In genomic region chr12:19205120-19205519, GRCh38 we compare ENCODE assay signal across 20 cellular contexts.
DNase-seq lines count a peak whose midpoint lies in the region; ATAC-seq and TF ChIP-seq lines count a peak whose summit lies in the region.
"Had no signal": no experiment of that assay in that cellular context is flagged by ENCODE, and none has a peak within 500 bp of the region (broad histone marks: within the 10 kb centered on the region; RNA-seq: fewer than 3 reads in every experiment).

No MANE protein-coding gene starts in this region.

- no peak overlapping the region for H3K4me3 Mint-ChIP-seq in HFFc6
- H3K4me3 Mint-ChIP-seq: activated CD4-positive, alpha-beta T cell treated with anti-CD3 and anti-CD28 coated beads, Interleukin-2, amount 10 ng/mL, durations not matched to agents 24 days and 14 days; T-helper 1 cell treated with Interleukin-12 subunit alpha and Interleukin-12 subunit beta and Interleukin-4 antibody, amounts not matched to agents 30 μg/mL and 1 μg/mL, for 36 hours had no signal

- H3K36me3 Mint-ChIP-seq in HFFc6 (ENCODE audit: low read depth): peaks cover 14% of the 10 kb centered on the region

- no peak for TF ChIP-seq CTCF in HFFc6 (IDR thresholded peaks at IDR 0.05)
- TF ChIP-seq CTCF in fibroblast of mammary gland (conservative IDR thresholded peaks at IDR 0.05; ENCODE audit: control insufficient read depth, insufficient read depth, low read depth, low read length): no peak

- H3K9me3 Mint-ChIP-seq in HFFc6: peaks cover 11% of the 10 kb centered on the region; the same call in 1 of the 2 replicates
- H3K9me3 Mint-ChIP-seq: activated CD4-positive, alpha-beta T cell treated with anti-CD3 and anti-CD28 coated beads, Interleukin-2, amount 10 ng/mL, durations not matched to agents 24 days and 14 days; T-helper 1 cell treated with Interleukin-12 subunit alpha and Interleukin-12 subunit beta and Interleukin-4 antibody, amounts not matched to agents 30 μg/mL and 1 μg/mL, for 36 hours had no signal

- peak overlapping the region; percentile 9; the same call in 1 of the 2 replicates for H3K27ac Mint-ChIP-seq in HFFc6
- H3K27ac Mint-ChIP-seq: activated CD4-positive, alpha-beta T cell treated with anti-CD3 and anti-CD28 coated beads, Interleukin-2, amount 10 ng/mL, durations not matched to agents 24 days and 14 days; T-helper 1 cell treated with Interleukin-12 subunit alpha and Interleukin-12 subunit beta and Interleukin-4 antibody, amounts not matched to agents 30 μg/mL and 1 μg/mL, for 36 hours had no signal

- H3K4me1 Mint-ChIP-seq in HFFc6 (ENCODE audit: low read depth): peaks cover 36% of the 10 kb centered on the region
- H3K4me1 Mint-ChIP-seq: activated CD4-positive, alpha-beta T cell treated with anti-CD3 and anti-CD28 coated beads, Interleukin-2, amount 10 ng/mL, durations not matched to agents 24 days and 14 days had no signal

- H3K4me3 ChIP-seq in fibroblast of mammary gland (ENCODE audit: control insufficient read depth, low read depth, low read length): peak overlapping the region; percentile 32
- H3K4me3 ChIP-seq: gastrocnemius medialis, lung had no signal

- ATAC-seq in GM18517 (IDR thresholded peaks at IDR 0.05; ENCODE audit: unreplicated experiment) (no peak), GM19328 (IDR thresholded peaks at IDR 0.05; ENCODE audit: unreplicated experiment) (no peak)
- ATAC-seq: gastrocnemius medialis; Panc1; stimulated activated naive CD8-positive, alpha-beta T cell treated with anti-CD3 and anti-CD28 coated beads, Interleukin-15, Interleukin-2, amounts not matched to agents 100 U/mL and 50 U/mL, for 24 hours had no signal

- DNase-seq in HFFc6 (no peak), NCI-H2227 (lab: John Stamatoyannopoulos, UW; ENCODE audit: unreplicated experiment) (peak; percentile 22), fibroblast of mammary gland (ENCODE audit: low read depth) (no peak), putamen (ENCODE audit: low spot score) (peak; percentile 38), NCI-H2196 treated with DMSO at 0.1 percent for 48 hours (lab: John Stamatoyannopoulos, UW; ENCODE audit: unreplicated experiment) (no peak), ecto neural progenitor cell (ENCODE audit: low spot score) (no peak)
- DNase-seq: activated CD4-positive, alpha-beta T cell treated with anti-CD3 and anti-CD28 coated beads, Interleukin-2, amount 10 ng/mL, durations not matched to agents 24 days and 14 days; DND-41; gastrocnemius medialis; Kasumi-1; NCI-H1048; NCI-H774; small intestine; stimulated activated naive CD8-positive, alpha-beta T cell treated with anti-CD3 and anti-CD28 coated beads, Interleukin-15, Interleukin-2, amounts not matched to agents 100 U/mL and 50 U/mL, for 24 hours; trophoblast cell had no signal

- no peaks in the 10 kb centered on the region for H3K27me3 Mint-ChIP-seq in HFFc6 (ENCODE audit: insufficient read depth)
- H3K27me3 Mint-ChIP-seq: activated CD4-positive, alpha-beta T cell treated with anti-CD3 and anti-CD28 coated beads, Interleukin-2, amount 10 ng/mL, durations not matched to agents 24 days and 14 days had no signal

Comparison
In these comparisons a context has a peak if more than half of its experiments do, and no peak if none do; other contexts are left out.
1. DNase-seq: peak in NCI-H2227 (single experiment) and putamen (single experiment); none in HFFc6 (single experiment), fibroblast of mammary gland (single experiment), NCI-H2196 treated with DMSO at 0.1 percent for 48 hours (single experiment) and ecto neural progenitor cell (single experiment).